Comparison of ENCODE assay signal across 1 cellular context in genomic region chr17:17057057-17057551, GRCh38.
TF ChIP-seq lines count a peak whose summit lies in the region.

No MANE protein-coding gene starts in this region.

TF ChIP-seq in H1, 55 proteins besides CTCF, POLR2A, EP300 and RAD21:
- TF ChIP-seq SP1 (IDR thresholded peaks at IDR 0.05; ENCODE audit: low read depth, low read length) (no peak), TEAD4 (IDR thresholded peaks at IDR 0.05; ENCODE audit: low read depth, low read length) (no peak), CHD2 (IDR thresholded peaks at IDR 0.05; ENCODE audit: low read length) (no peak), GABPA (IDR thresholded peaks at IDR 0.05; ENCODE audit: borderline replicate concordance, insufficient read depth, low read length) (no peak), SP4 (IDR thresholded peaks at IDR 0.05; ENCODE audit: low read length) (no peak), BRCA1 (IDR thresholded peaks at IDR 0.05; ENCODE audit: low read depth, low read length) (no peak)
